In genomic region chr22:37316875-37317371, GRCh38 we compare ENCODE assay signal across 1 cellular context.
A peak's percentile ranks its signal among the peaks of the same experiment; 100 is the strongest.
TF ChIP-seq lines count a peak whose summit lies in the region.

No MANE protein-coding gene starts in this region.

TF ChIP-seq in HEK293, 187 proteins besides CTCF, POLR2A, EP300 and RAD21 (continued from another document):
- TF ChIP-seq ZNF677 (tag by site-specific recombination; IDR thresholded peaks at IDR 0.05) (no peak), EGR2 (tag by site-specific recombination; IDR thresholded peaks at IDR 0.05; ENCODE audit: low read depth) (no peak), ZNF274 (IDR thresholded peaks at IDR 0.05; ENCODE audit: low read length) (no peak), ZNF274 (tag by site-specific recombination; IDR thresholded peaks at IDR 0.05; ENCODE audit: borderline replicate concordance) (no peak), GLI4 (tag by site-specific recombination; IDR thresholded peaks at IDR 0.05) (no peak), KLF1 (tag by site-specific recombination; IDR thresholded peaks at IDR 0.05) (no peak), GLIS2 (tag by site-specific recombination; IDR thresholded peaks at IDR 0.05) (0 out of 2 replicates have a peak, but pooled peaks have one; percentile 12), ZBTB17 (tag by site-specific recombination; IDR thresholded peaks at IDR 0.05) (0 out of 2 replicates have a peak, but pooled peaks have one; percentile 25), GLIS1 (tag by site-specific recombination; IDR thresholded peaks at IDR 0.05) (peak; percentile 73), ZSCAN30 (tag by site-specific recombination; IDR thresholded peaks at IDR 0.05) (peak; percentile 67; the same call in 1 of the 2 replicates), KLF8 (tag by site-specific recombination; IDR thresholded peaks at IDR 0.05) (no peak), YY2 (tag by site-specific recombination; IDR thresholded peaks at IDR 0.05) (peak; percentile 77), ZNF423 (tag by site-specific recombination; IDR thresholded peaks at IDR 0.05) (no peak), ZBTB8A (tag by site-specific recombination; IDR thresholded peaks at IDR 0.05) (0 out of 2 replicates have a peak, but pooled peaks have one; percentile 28), ZNF248 (tag by site-specific recombination; IDR thresholded peaks at IDR 0.05) (no peak), ZNF2 (tag by site-specific recombination; IDR thresholded peaks at IDR 0.05) (peak; percentile 77; the same call in 1 of the 2 replicates), ZNF473 (tag by site-specific recombination; IDR thresholded peaks at IDR 0.05) (no peak), ZNF624 (tag by site-specific recombination; IDR thresholded peaks at IDR 0.05) (no peak), ZNF629 (tag by site-specific recombination; IDR thresholded peaks at IDR 0.05) (0 out of 2 replicates have a peak, but pooled peaks have one; percentile 15), MEIS1 (CRISPR knock-in tag; IDR thresholded peaks at IDR 0.05; ENCODE audit: borderline replicate concordance) (no peak), ZNF654 (tag by site-specific recombination; IDR thresholded peaks at IDR 0.05; ENCODE audit: low read depth) (peak; percentile 99), ZFP41 (tag by site-specific recombination; IDR thresholded peaks at IDR 0.05; ENCODE audit: borderline replicate concordance) (no peak), ZBTB48 (tag by site-specific recombination; IDR thresholded peaks at IDR 0.05) (peak; percentile 58), SP7 (tag by site-specific recombination; IDR thresholded peaks at IDR 0.05) (0 out of 2 replicates have a peak, but pooled peaks have one; percentile 26), IKZF3 (tag by site-specific recombination; IDR thresholded peaks at IDR 0.05) (no peak), KLF17 (tag by site-specific recombination; IDR thresholded peaks at IDR 0.05) (0 out of 2 replicates have a peak, but pooled peaks have one; percentile 41), ZNF366 (tag by site-specific recombination; conservative IDR thresholded peaks at IDR 0.05) (0 out of 2 replicates have a peak, but pooled peaks have one; percentile 44), ZNF157 (tag by site-specific recombination; IDR thresholded peaks at IDR 0.05) (no peak), ZNF561 (tag by site-specific recombination; IDR thresholded peaks at IDR 0.05; ENCODE audit: borderline replicate concordance) (no peak), KLF16 (tag by site-specific recombination; IDR thresholded peaks at IDR 0.05) (no peak), ZNF266 (tag by site-specific recombination; IDR thresholded peaks at IDR 0.05; ENCODE audit: low read depth) (no peak), ZNF843 (tag by site-specific recombination; IDR thresholded peaks at IDR 0.05) (no peak), ZIC2 (tag by site-specific recombination; IDR thresholded peaks at IDR 0.05) (peak; percentile 69), ZNF768 (tag by site-specific recombination; IDR thresholded peaks at IDR 0.05) (no peak)
- TF ChIP-seq, protein P1, sequence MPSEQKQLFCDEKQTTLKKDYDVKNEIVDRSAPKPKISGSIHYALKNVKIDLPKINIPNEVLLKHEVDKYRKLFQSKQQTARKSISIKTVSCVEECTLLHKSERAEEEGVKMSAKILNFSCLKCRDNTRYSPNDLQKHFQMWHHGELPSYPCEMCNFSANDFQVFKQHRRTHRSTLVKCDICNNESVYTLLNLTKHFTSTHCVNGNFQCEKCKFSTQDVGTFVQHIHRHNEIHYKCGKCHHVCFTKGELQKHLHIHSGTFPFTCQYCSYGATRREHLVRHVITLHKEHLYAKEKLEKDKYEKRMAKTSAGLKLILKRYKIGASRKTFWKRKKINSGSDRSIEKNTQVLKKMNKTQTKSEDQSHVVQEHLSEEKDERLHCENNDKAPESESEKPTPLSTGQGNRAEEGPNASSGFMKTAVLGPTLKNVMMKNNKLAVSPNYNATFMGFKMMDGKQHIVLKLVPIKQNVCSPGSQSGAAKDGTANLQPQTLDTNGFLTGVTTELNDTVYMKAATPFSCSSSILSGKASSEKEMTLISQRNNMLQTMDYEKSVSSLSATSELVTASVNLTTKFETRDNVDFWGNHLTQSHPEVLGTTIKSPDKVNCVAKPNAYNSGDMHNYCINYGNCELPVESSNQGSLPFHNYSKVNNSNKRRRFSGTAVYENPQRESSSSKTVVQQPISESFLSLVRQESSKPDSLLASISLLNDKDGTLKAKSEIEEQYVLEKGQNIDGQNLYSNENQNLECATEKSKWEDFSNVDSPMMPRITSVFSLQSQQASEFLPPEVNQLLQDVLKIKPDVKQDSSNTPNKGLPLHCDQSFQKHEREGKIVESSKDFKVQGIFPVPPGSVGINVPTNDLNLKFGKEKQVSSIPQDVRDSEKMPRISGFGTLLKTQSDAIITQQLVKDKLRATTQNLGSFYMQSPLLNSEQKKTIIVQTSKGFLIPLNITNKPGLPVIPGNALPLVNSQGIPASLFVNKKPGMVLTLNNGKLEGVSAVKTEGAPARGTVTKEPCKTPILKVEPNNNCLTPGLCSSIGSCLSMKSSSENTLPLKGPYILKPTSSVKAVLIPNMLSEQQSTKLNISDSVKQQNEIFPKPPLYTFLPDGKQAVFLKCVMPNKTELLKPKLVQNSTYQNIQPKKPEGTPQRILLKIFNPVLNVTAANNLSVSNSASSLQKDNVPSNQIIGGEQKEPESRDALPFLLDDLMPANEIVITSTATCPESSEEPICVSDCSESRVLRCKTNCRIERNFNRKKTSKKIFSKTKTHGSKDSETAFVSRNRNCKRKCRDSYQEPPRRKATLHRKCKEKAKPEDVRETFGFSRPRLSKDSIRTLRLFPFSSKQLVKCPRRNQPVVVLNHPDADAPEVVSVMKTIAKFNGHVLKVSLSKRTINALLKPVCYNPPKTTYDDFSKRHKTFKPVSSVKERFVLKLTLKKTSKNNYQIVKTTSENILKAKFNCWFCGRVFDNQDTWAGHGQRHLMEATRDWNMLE (tag by site-specific recombination; conservative IDR thresholded peaks at IDR 0.05; ENCODE audit: low read depth): no peak
- TF ChIP-seq, protein P2, sequence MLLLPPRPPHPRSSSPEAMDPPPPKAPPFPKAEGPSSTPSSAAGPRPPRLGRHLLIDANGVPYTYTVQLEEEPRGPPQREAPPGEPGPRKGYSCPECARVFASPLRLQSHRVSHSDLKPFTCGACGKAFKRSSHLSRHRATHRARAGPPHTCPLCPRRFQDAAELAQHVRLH (tag by site-specific recombination; IDR thresholded peaks at IDR 0.05): no peak
- TF ChIP-seq, protein P3, sequence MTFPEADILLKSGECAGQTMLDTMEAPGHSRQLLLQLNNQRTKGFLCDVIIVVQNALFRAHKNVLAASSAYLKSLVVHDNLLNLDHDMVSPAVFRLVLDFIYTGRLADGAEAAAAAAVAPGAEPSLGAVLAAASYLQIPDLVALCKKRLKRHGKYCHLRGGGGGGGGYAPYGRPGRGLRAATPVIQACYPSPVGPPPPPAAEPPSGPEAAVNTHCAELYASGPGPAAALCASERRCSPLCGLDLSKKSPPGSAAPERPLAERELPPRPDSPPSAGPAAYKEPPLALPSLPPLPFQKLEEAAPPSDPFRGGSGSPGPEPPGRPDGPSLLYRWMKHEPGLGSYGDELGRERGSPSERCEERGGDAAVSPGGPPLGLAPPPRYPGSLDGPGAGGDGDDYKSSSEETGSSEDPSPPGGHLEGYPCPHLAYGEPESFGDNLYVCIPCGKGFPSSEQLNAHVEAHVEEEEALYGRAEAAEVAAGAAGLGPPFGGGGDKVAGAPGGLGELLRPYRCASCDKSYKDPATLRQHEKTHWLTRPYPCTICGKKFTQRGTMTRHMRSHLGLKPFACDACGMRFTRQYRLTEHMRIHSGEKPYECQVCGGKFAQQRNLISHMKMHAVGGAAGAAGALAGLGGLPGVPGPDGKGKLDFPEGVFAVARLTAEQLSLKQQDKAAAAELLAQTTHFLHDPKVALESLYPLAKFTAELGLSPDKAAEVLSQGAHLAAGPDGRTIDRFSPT (tag by site-specific recombination; IDR thresholded peaks at IDR 0.05): 0 out of 2 replicates have a peak, but pooled peaks have one; percentile 33
